8 cellular contexts compared by ENCODE assay signal in the genomic region with DNA sequence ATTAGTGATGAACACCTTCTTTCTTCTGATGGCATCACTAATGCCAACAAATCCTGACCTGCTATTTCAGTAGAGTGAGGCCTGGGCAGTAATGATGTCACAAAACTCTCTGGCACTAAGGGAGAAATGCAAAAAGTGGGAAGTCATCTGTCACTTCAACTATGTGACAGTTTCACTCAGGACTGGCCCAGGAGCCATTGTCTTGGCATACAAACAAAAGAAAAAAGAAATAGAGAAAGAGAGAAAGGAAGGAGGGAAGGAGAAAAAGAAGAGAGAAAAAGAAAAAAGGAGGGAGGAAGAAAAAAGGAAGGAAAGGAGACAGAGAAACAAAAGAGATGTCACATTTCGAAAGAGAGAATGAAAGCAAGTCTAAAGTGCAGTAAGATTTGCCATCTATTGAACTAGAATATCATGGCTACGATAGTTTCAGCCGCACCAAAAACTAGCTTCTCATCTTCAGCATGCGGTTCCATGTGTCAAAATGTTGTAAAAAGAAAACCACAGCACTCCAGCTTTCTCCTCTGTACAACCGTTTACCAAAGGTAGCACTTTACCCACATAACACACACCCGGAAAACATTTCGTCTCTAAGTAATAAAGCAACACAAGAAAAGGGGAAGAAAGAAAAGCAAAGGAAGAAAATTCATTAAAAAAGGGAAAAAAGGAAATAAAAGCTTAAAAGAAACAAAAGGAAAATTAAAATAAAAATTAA. TPM values are rescaled to one million over a fixed set of nuclear protein-coding genes. Genes with fewer than 3 reads are reported as not detected.
A peak's percentile ranks its signal among the peaks of the same experiment; 100 is the strongest.
DNase-seq lines count a peak whose midpoint lies in the region; ATAC-seq and TF ChIP-seq lines count a peak whose summit lies in the region.

No MANE protein-coding gene starts in this region.

- H3K23ac ChIP-seq in mesenchymal stem cell (ENCODE audit: low read length in 2 of 2), result no peak overlapping the region

- H2BK12ac ChIP-seq in mesenchymal stem cell (ENCODE audit: low read length in 2 of 2), result no peak overlapping the region

- CTCF ChIA-PET in activated naive CD4-positive, alpha-beta T cell treated with anti-CD3 and anti-CD28 coated beads for 36 hours (lab: Charles Lee), result interaction anchor here (0.8 to 2.6 kb wide), 5 partner anchors 13 to 59 kb away, joined by 3 to 19 read pairs (median 5); no protein-coding TSS in a partner anchor

- no peak for DNase-seq in DND-41
- peak; percentile 72 for DNase-seq in activated naive CD4-positive, alpha-beta T cell treated with anti-CD3 and anti-CD28 coated beads for 36 hours
- DNase-seq in mesenchymal stem cell, result no peak
- DNase-seq in progenitor cell of endocrine pancreas (ENCODE audit: low spot score, unreplicated experiment), result no peak
- DNase-seq in NCI-H226, result no peak

- peaks cover 57% of the 10 kb centered on the region for H3K36me3 Mint-ChIP-seq in activated naive CD4-positive, alpha-beta T cell treated with anti-CD3 and anti-CD28 coated beads for 36 hours (ENCODE audit: low read depth)
- no peaks in the 10 kb centered on the region for H3K36me3 Mint-ChIP-seq in progenitor cell of endocrine pancreas (ENCODE audit: insufficient read depth)

- no peaks in the 10 kb centered on the region for H4K20me1 ChIP-seq in DND-41 (ENCODE audit: insufficient read depth, low read length)

- peak overlapping the region; percentile 4; the same call in 1 of the 2 replicates for H3K4me2 ChIP-seq in DND-41 (ENCODE audit: insufficient read depth, low read length)
- no peak overlapping the region for H3K4me2 ChIP-seq in mesenchymal stem cell (ENCODE audit: low read length, poor library complexity, severe bottlenecking)

- H3K18ac ChIP-seq in mesenchymal stem cell (ENCODE audit: low read depth in 1 of 2, low read length in 2 of 2), result no peak overlapping the region

- no peak overlapping the region for H2BK15ac ChIP-seq in mesenchymal stem cell (ENCODE audit: low read depth, poor library complexity, severe bottlenecking)

- H3K27ac ChIP-seq in DND-41 (ENCODE audit: low read length), result no peak overlapping the region
- H3K27ac ChIP-seq in mesenchymal stem cell (ENCODE audit: low read length, poor library complexity, severe bottlenecking), result no peak overlapping the region

- no peak overlapping the region for H2AFZ ChIP-seq in DND-41 (ENCODE audit: low read depth, low read length)
- no peak overlapping the region for H2AFZ ChIP-seq in mesenchymal stem cell (ENCODE audit: low read depth, low read length)

- no peak overlapping the region for H3K4ac ChIP-seq in mesenchymal stem cell (ENCODE audit: low read depth in 1 of 2, low read length in 2 of 2)

- H2BK120ac ChIP-seq in mesenchymal stem cell (ENCODE audit: low read depth, low read length), result no peak overlapping the region

- peaks cover 63% of the 10 kb centered on the region for H3K4me1 Mint-ChIP-seq in activated naive CD4-positive, alpha-beta T cell treated with anti-CD3 and anti-CD28 coated beads for 36 hours (ENCODE audit: low read depth)
- no peaks in the 10 kb centered on the region for H3K4me1 Mint-ChIP-seq in progenitor cell of endocrine pancreas (ENCODE audit: low read depth)

- H3K9me3 ChIP-seq in DND-41 (ENCODE audit: insufficient read depth, low read length, severe bottlenecking), result no peaks in the 10 kb centered on the region
- H3K9me3 ChIP-seq in mesenchymal stem cell (ENCODE audit: control insufficient read depth, low read length), result no peaks in the 10 kb centered on the region

- no peak for TF ChIP-seq CTCF in DND-41 (IDR thresholded peaks at IDR 0.05; ENCODE audit: borderline replicate concordance, extremely low read depth, low read length, poor library complexity, severe bottlenecking)
- no peak for TF ChIP-seq CTCF in progenitor cell of endocrine pancreas (IDR thresholded peaks at IDR 0.05; ENCODE audit: unreplicated experiment)

- no peaks in the 10 kb centered on the region for H3K79me1 ChIP-seq in mesenchymal stem cell (replicated peaks; ENCODE audit: low read length, poor library complexity, severe bottlenecking)

- H3K14ac ChIP-seq in mesenchymal stem cell (ENCODE audit: low read length in 2 of 2), result no peak overlapping the region

- H2AK5ac ChIP-seq in mesenchymal stem cell (ENCODE audit: low read length, severe bottlenecking), result no peak overlapping the region

- WGBS in mesenchymal stem cell, result 100% methylated on average over 4 of the region's 7 CpGs

- H3K4me3 ChIP-seq in DND-41 (ENCODE audit: low read depth in 1 of 2, low read length in 2 of 2), result no peak overlapping the region
- H3K4me3 ChIP-seq in mesenchymal stem cell (ENCODE audit: insufficient read depth in 1 of 2, low read depth in 1 of 2, low read length in 2 of 2), result no peak overlapping the region

- no peaks in the 10 kb centered on the region for H3K79me2 ChIP-seq in DND-41 (ENCODE audit: insufficient read depth, low read length)

- no peaks in the 10 kb centered on the region for H3K27me3 Mint-ChIP-seq in activated naive CD4-positive, alpha-beta T cell treated with anti-CD3 and anti-CD28 coated beads for 36 hours (ENCODE audit: low read depth)
- H3K27me3 Mint-ChIP-seq in progenitor cell of endocrine pancreas, result no peaks in the 10 kb centered on the region

- H3K9me3 Mint-ChIP-seq in activated naive CD4-positive, alpha-beta T cell treated with anti-CD3 and anti-CD28 coated beads for 36 hours, result peaks cover 7% of the 10 kb centered on the region
- peaks cover 13% of the 10 kb centered on the region for H3K9me3 Mint-ChIP-seq in progenitor cell of endocrine pancreas (ENCODE audit: low read depth)

- H2BK5ac ChIP-seq in mesenchymal stem cell (ENCODE audit: low read depth, low read length, poor library complexity, severe bottlenecking), result no peak overlapping the region

- H3K9ac ChIP-seq in DND-41 (ENCODE audit: low read depth, low read length) (no peak overlapping the region), mesenchymal stem cell (ENCODE audit: low read length) (no peak overlapping the region)

- ATAC-seq in DND-41 (ENCODE audit: insufficient read depth, low read depth), result peak; percentile 65
- peak; percentile 42 for ATAC-seq in GM19438 (IDR thresholded peaks at IDR 0.05; ENCODE audit: low read depth, unreplicated experiment)
- peak; percentile 59 for ATAC-seq in HG03354 (IDR thresholded peaks at IDR 0.05; ENCODE audit: poor library complexity, severe bottlenecking, unreplicated experiment)
- no peak for ATAC-seq in HG03571 (IDR thresholded peaks at IDR 0.05; ENCODE audit: unreplicated experiment)

- peaks cover 17% of the 10 kb centered on the region for H3K4me1 ChIP-seq in DND-41 (ENCODE audit: insufficient read depth, low read length)
- H3K4me1 ChIP-seq in mesenchymal stem cell (ENCODE audit: control insufficient read depth, insufficient read depth, low read depth, low read length), result no peaks in the 10 kb centered on the region

- H3K27ac Mint-ChIP-seq in activated naive CD4-positive, alpha-beta T cell treated with anti-CD3 and anti-CD28 coated beads for 36 hours, result peak overlapping the region; percentile 92
- no peak overlapping the region for H3K27ac Mint-ChIP-seq in progenitor cell of endocrine pancreas

- no peak overlapping the region for H4K8ac ChIP-seq in mesenchymal stem cell (ENCODE audit: low read length)

- H3K36me3 ChIP-seq in DND-41 (ENCODE audit: insufficient read depth, low read length) (no peaks in the 10 kb centered on the region), mesenchymal stem cell (ENCODE audit: control insufficient read depth in 1 of 2, insufficient read depth in 2 of 2, low read depth in 1 of 2, low read length in 2 of 2) (no peaks in the 10 kb centered on the region)

- H4K91ac ChIP-seq in mesenchymal stem cell (ENCODE audit: low read length), result no peak overlapping the region

- H3K27me3 ChIP-seq in DND-41 (ENCODE audit: insufficient read depth, low read length, poor library complexity) (no peaks in the 10 kb centered on the region), mesenchymal stem cell (ENCODE audit: control insufficient read depth in 1 of 2, insufficient read depth in 1 of 2, low read length in 2 of 2) (no peaks in the 10 kb centered on the region)

- H3K4me3 Mint-ChIP-seq in activated naive CD4-positive, alpha-beta T cell treated with anti-CD3 and anti-CD28 coated beads for 36 hours, result peak overlapping the region; percentile 75
- H3K4me3 Mint-ChIP-seq in progenitor cell of endocrine pancreas (ENCODE audit: low read depth), result no peak overlapping the region

- intact Hi-C loops in activated naive CD4-positive, alpha-beta T cell treated with anti-CD3 and anti-CD28 coated beads for 36 hours (cut with micrococcal nuclease), result loop anchor here (1.0 to 10.0 kb wide), 9 partner anchors 8 to 1183 kb away; a partner anchor contains a TSS

RNA-seq across cellular contexts. Expression of a gene that starts 50.1 kb away (rescaled TPM):
- 10 to 100 TPM; 19.4 to 19.9 TPM for total RNA-seq in activated naive CD4-positive, alpha-beta T cell treated with anti-CD3 and anti-CD28 coated beads for 36 hours
- polyA plus RNA-seq in mesenchymal stem cell (2013, experiment 1 of 2), result 0.10 TPM
- 0.15 TPM for polyA plus RNA-seq in mesenchymal stem cell (2013, experiment 2 of 2)
- total RNA-seq in progenitor cell of endocrine pancreas, result 0.49 and 0.55 TPM in 2 replicates

Comparison
In these comparisons a context has a peak if more than half of its experiments do, and no peak if none do; other contexts are left out.
1. RNA of a gene that starts 50.1 kb away (total RNA-seq): 19.4 to 19.9 TPM in activated naive CD4-positive, alpha-beta T cell treated with anti-CD3 and anti-CD28 coated beads for 36 hours; 0.49 to 0.55 TPM in progenitor cell of endocrine pancreas; every median in the first group is over 10 times any median in the second.